ENCODE assay signal across 29 cellular contexts in the genomic region with DNA sequence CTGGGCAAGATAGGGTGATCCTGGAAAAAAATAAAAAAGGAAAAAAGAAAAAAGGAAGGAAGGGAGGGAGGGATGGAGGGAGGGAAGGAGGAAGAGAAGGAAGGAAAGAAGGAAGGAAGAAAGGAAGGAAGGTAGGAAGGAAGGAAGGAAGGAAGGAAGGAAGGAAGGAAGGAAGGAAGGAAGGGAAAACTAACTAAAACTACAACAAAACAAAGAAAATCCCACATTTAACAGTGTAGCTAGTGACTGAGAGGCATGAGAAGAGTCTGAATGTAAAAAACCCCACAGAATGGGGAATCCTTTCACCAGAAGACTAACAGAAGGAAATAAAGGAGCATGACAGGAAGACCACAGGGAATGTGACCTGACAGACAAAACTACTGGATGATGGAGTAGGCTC.
"Had no signal": no experiment of that assay in that cellular context is flagged by ENCODE, and none has a peak within 500 bp of the region (broad histone marks: within the 10 kb centered on the region; RNA-seq: fewer than 3 reads in every experiment).

No MANE protein-coding gene starts in this region.

- H3K27ac ChIP-seq: neutrophil, pancreas, psoas muscle, skin epidermis, spleen, suprapubic skin, testis, tibial artery, transverse colon, vagina had no signal

- H3K9me3 ChIP-seq: neutrophil, pancreas, psoas muscle, suprapubic skin, testis, tibial artery, transverse colon, vagina had no signal

- H3K4me3 Mint-ChIP-seq: naive thymus-derived CD4-positive, alpha-beta T cell; natural killer cell; nephron; stimulated activated memory B cell treated with anti-CD40 and anti-IgM and Interleukin-4, amounts not matched to agents 10 μg/mL and 1 μg/mL and 100 μg/mL, for 72 hours; stimulated activated naive CD8-positive, alpha-beta T cell treated with anti-CD3 and anti-CD28 coated beads, Interleukin-15, amount 100 ng/mL, for 72 hours; type B pancreatic cell had no signal

- FAIRE-seq: pancreas, urothelium cell line had no signal

- H3K4me2 ChIP-seq: smooth muscle cell had no signal

- H3K4me1 ChIP-seq: pancreas, psoas muscle, spleen, suprapubic skin, testis, tibial artery, transverse colon, vagina had no signal

- H3K4me1 Mint-ChIP-seq: naive thymus-derived CD4-positive, alpha-beta T cell; natural killer cell; nephron; stimulated activated memory B cell treated with anti-CD40 and anti-IgM and Interleukin-4, amounts not matched to agents 10 μg/mL and 1 μg/mL and 100 μg/mL, for 72 hours; stimulated activated naive CD8-positive, alpha-beta T cell treated with anti-CD3 and anti-CD28 coated beads, Interleukin-15, amount 100 ng/mL, for 72 hours had no signal

- H3K27ac Mint-ChIP-seq: naive thymus-derived CD4-positive, alpha-beta T cell; natural killer cell; nephron; stimulated activated memory B cell treated with anti-CD40 and anti-IgM and Interleukin-4, amounts not matched to agents 10 μg/mL and 1 μg/mL and 100 μg/mL, for 72 hours; stimulated activated naive CD8-positive, alpha-beta T cell treated with anti-CD3 and anti-CD28 coated beads, Interleukin-15, amount 100 ng/mL, for 72 hours; type B pancreatic cell had no signal

- H3K27me3 Mint-ChIP-seq: naive thymus-derived CD4-positive, alpha-beta T cell; stimulated activated memory B cell treated with anti-CD40 and anti-IgM and Interleukin-4, amounts not matched to agents 10 μg/mL and 1 μg/mL and 100 μg/mL, for 72 hours; stimulated activated naive CD8-positive, alpha-beta T cell treated with anti-CD3 and anti-CD28 coated beads, Interleukin-15, amount 100 ng/mL, for 72 hours; type B pancreatic cell had no signal

- H3K36me3 Mint-ChIP-seq: naive thymus-derived CD4-positive, alpha-beta T cell; natural killer cell; stimulated activated memory B cell treated with anti-CD40 and anti-IgM and Interleukin-4, amounts not matched to agents 10 μg/mL and 1 μg/mL and 100 μg/mL, for 72 hours; type B pancreatic cell had no signal

- ATAC-seq: naive thymus-derived CD4-positive, alpha-beta T cell; natural killer cell; pancreas; psoas muscle; right cardiac atrium; sciatic nerve; stimulated activated memory B cell treated with anti-CD40 and anti-IgM and Interleukin-4, amounts not matched to agents 10 μg/mL and 1 μg/mL and 100 μg/mL, for 72 hours; stimulated activated naive CD8-positive, alpha-beta T cell treated with anti-CD3 and anti-CD28 coated beads, Interleukin-15, amount 100 ng/mL, for 72 hours; stimulated activated naive CD8-positive, alpha-beta T cell treated with anti-CD3 and anti-CD28 coated beads, Interleukin-15, Interleukin-2, amounts not matched to agents 100 U/mL and 50 U/mL, for 24 hours had no signal

- H3K9me3 Mint-ChIP-seq: nephron, type B pancreatic cell had no signal

- H3K36me3 ChIP-seq: neutrophil, pancreas, spleen, suprapubic skin, tibial artery, transverse colon, vagina had no signal

- H3K4me3 ChIP-seq: pancreas, psoas muscle, skin epidermis, smooth muscle cell, spleen, suprapubic skin, testis, tibial artery, transverse colon, vagina had no signal

- DNase-seq: naive thymus-derived CD4-positive, alpha-beta T cell; natural killer cell; nucleus accumbens; pancreas; psoas muscle; right cardiac atrium; spleen; stimulated activated CD4-positive, alpha-beta T cell treated with anti-CD3 and anti-CD28 coated beads, Interleukin-12 subunit alpha, Interleukin-12 subunit beta, amount 100 ng/mL, for 4 hours; stimulated activated CD4-positive, alpha-beta T cell treated with anti-CD3 and anti-CD28 coated beads, Interleukin-1b, Interleukin-23, amount 100 ng/mL, for 48 hours; stimulated activated CD4-positive, alpha-beta T cell treated with anti-CD3 and anti-CD28 coated beads, Interleukin-4, amount 100 ng/mL, for 1 hour; stimulated activated CD4-positive, alpha-beta T cell treated with anti-CD3 and anti-CD28 coated beads, Interleukin-4, amount 100 ng/mL, for 4 hours; stimulated activated CD8-positive, alpha-beta memory T cell treated with anti-CD3 and anti-CD28 coated beads, Interleukin-4, amount 100 ng/mL, for 48 hours; stimulated activated naive CD4-positive, alpha-beta T cell; stimulated activated naive CD8-positive, alpha-beta T cell treated with anti-CD3 and anti-CD28 coated beads, Interleukin-15, amount 100 ng/mL, for 72 hours; stimulated activated naive CD8-positive, alpha-beta T cell treated with anti-CD3 and anti-CD28 coated beads, Interleukin-15, Interleukin-2, amounts not matched to agents 100 U/mL and 50 U/mL, for 24 hours; substantia nigra; testis; tibial artery; transverse colon had no signal

- H3K27me3 ChIP-seq: neutrophil, pancreas, spleen, suprapubic skin, testis, tibial artery, transverse colon, vagina had no signal
